13 cellular contexts compared by ENCODE assay signal in the genomic region with DNA sequence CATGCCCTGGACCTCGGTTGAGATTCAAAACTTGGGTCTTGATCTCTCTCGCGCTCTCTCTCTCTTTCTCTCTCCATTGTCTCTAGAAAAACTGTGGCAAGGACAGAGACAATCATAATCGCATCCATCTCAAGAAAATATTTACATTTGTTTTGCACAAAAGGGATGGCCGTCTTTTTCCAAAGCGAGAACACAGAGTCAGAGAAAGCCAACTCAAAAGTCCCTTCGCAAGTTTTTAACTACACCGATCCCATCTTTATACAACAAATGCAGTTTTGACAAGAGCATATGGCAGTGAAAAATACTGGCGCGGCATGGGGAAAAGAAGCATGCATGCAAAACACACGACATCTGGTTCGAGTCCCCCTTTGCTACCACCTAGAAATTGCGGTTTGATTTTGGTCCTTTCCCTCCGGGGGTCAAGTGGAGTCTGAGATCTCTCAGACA. TPM values are rescaled to one million over a fixed set of nuclear protein-coding genes. Genes with fewer than 3 reads are reported as not detected.
DNase-seq lines count a peak whose midpoint lies in the region; ATAC-seq and TF ChIP-seq lines count a peak whose summit lies in the region.
"Had no signal": no experiment of that assay in that cellular context is flagged by ENCODE, and none has a peak within 500 bp of the region (broad histone marks: within the 10 kb centered on the region; RNA-seq: fewer than 3 reads in every experiment).

No MANE protein-coding gene starts in this region.

- H2BK15ac ChIP-seq in neuronal stem cell (ENCODE audit: low read length), result no peak overlapping the region

- peak; percentile 44 for DNase-seq in endodermal cell
- peak; percentile 11 for DNase-seq in neuronal stem cell (ENCODE audit: low spot score)
- DNase-seq in pons (ENCODE audit: low spot score), result no peak
- no peak for DNase-seq in NK-92 treated with Interleukin-12 subunit alpha and Interleukin-12 subunit beta, amount 100 ng/mL, for 24 hours (lab: John Stamatoyannopoulos, UW)
- DNase-seq: MV-4-11, NCI-H226 had no signal

- H3K14ac ChIP-seq in neuronal stem cell (ENCODE audit: low read length), result no peak overlapping the region

- H3K27ac Mint-ChIP-seq in endodermal cell, result no peak overlapping the region
- H3K27ac Mint-ChIP-seq: nephron had no signal

- H3K27ac ChIP-seq in HUES6 (ENCODE audit: low read depth, low read length) (no peak overlapping the region), endodermal cell (ENCODE audit: low read depth, low read length) (no peak overlapping the region), neuronal stem cell (replicated peaks; ENCODE audit: low read length) (no peak overlapping the region)
- H3K27ac ChIP-seq: gastroesophageal sphincter, SJSA1 had no signal

- no peak overlapping the region for H3K4ac ChIP-seq in neuronal stem cell (ENCODE audit: low read length)

- no peak overlapping the region for H4K91ac ChIP-seq in neuronal stem cell (ENCODE audit: low read depth, low read length, poor library complexity)

- no peak overlapping the region for H4K8ac ChIP-seq in neuronal stem cell (ENCODE audit: low read depth, low read length)

- H3K4me1 ChIP-seq in ES-I3 (ENCODE audit: insufficient read depth, low read length), result peaks cover 28% of the 10 kb centered on the region
- H3K4me1 ChIP-seq in HUES6 (ENCODE audit: control insufficient read depth, insufficient read depth, low read length), result peaks cover 53% of the 10 kb centered on the region
- H3K4me1 ChIP-seq in endodermal cell (ENCODE audit: control insufficient read depth, insufficient read depth, low read length), result peaks cover 5% of the 10 kb centered on the region
- peaks cover 0 to 32% of the 10 kb centered on the region in 2 donors for H3K4me1 ChIP-seq in neuronal stem cell (ENCODE audit: control insufficient read depth in 2 of 2, insufficient read depth in 1 of 2, low read depth in 1 of 2, low read length in 2 of 2)
- H3K4me1 ChIP-seq: SJSA1 had no signal

- peak overlapping the region; percentile 42 for H3K4me3 Mint-ChIP-seq in endodermal cell

- peaks cover 3% of the 10 kb centered on the region for H3K79me1 ChIP-seq in neuronal stem cell (ENCODE audit: low read depth, low read length)

- no peak overlapping the region for H2BK5ac ChIP-seq in neuronal stem cell (ENCODE audit: low read length)

- H3K36me3 ChIP-seq in ES-I3 (ENCODE audit: insufficient read depth, low read length) (no peaks in the 10 kb centered on the region), HUES6 (ENCODE audit: control insufficient read depth, insufficient read depth, low read length) (no peaks in the 10 kb centered on the region), endodermal cell (ENCODE audit: control insufficient read depth, insufficient read depth, low read length) (no peaks in the 10 kb centered on the region), neuronal stem cell (replicated peaks in 1 of 2; ENCODE audit: control insufficient read depth in 2 of 2, insufficient read depth in 2 of 2, low read length in 2 of 2) (no peaks in the 10 kb centered on the region)
- H3K36me3 ChIP-seq: gastroesophageal sphincter, SJSA1 had no signal

- no peak for ATAC-seq in HG03139 (IDR thresholded peaks at IDR 0.05; ENCODE audit: unreplicated experiment)
- ATAC-seq: gastroesophageal sphincter had no signal

- peak overlapping the region; percentile 90 for H3K23ac ChIP-seq in neuronal stem cell (ENCODE audit: low read depth, low read length, poor library complexity)

- no peak overlapping the region for H3K4me2 ChIP-seq in neuronal stem cell (ENCODE audit: insufficient read depth, low read length, poor library complexity, severe bottlenecking)

- peaks cover 55% of the 10 kb centered on the region for H3K4me1 Mint-ChIP-seq in endodermal cell

- peaks cover 100% of the 10 kb centered on the region for H3K27me3 Mint-ChIP-seq in endodermal cell (ENCODE audit: insufficient read depth)

- H3K9me3 Mint-ChIP-seq in endodermal cell, result no peaks in the 10 kb centered on the region

- H2BK12ac ChIP-seq in neuronal stem cell (ENCODE audit: low read length), result peak overlapping the region; percentile 75

- H3K36me3 Mint-ChIP-seq in endodermal cell (ENCODE audit: low read depth), result no peaks in the 10 kb centered on the region

- H2AFZ ChIP-seq in neuronal stem cell (ENCODE audit: low read length), result peak overlapping the region; percentile 49

- H3K27me3 ChIP-seq in HUES6 (ENCODE audit: control insufficient read depth, insufficient read depth, low read length) (peaks cover 100% of the 10 kb centered on the region), endodermal cell (ENCODE audit: control insufficient read depth, insufficient read depth, low read length, poor library complexity, severe bottlenecking) (peaks cover 100% of the 10 kb centered on the region), neuronal stem cell (ENCODE audit: control insufficient read depth in 3 of 3, insufficient read depth in 3 of 3, low read depth in 1 of 3, low read length in 3 of 3) (peaks cover 62 to 100% (median 97%) of the 10 kb centered on the region in 3 experiments)

- H3K18ac ChIP-seq in neuronal stem cell (ENCODE audit: low read length), result peak overlapping the region; percentile 84

- H2AK5ac ChIP-seq in neuronal stem cell (ENCODE audit: low read depth, low read length), result no peak overlapping the region

- H3K9ac ChIP-seq in ES-I3 (ENCODE audit: low read depth, low read length), result peak overlapping the region; percentile 48; the same call in 1 of the 2 replicates
- no peak overlapping the region for H3K9ac ChIP-seq in HUES6 (ENCODE audit: low read length)
- no peak overlapping the region for H3K9ac ChIP-seq in endodermal cell (ENCODE audit: extremely low read depth, low read length, poor library complexity, severe bottlenecking)
- H3K9ac ChIP-seq in neuronal stem cell (ENCODE audit: low read depth, low read length, poor library complexity), result no peak overlapping the region

- TF ChIP-seq CTCF in endodermal cell (conservative IDR thresholded peaks at IDR 0.05), result no peak

- H2BK120ac ChIP-seq in neuronal stem cell (ENCODE audit: low read depth, low read length), result no peak overlapping the region

- no peaks in the 10 kb centered on the region for H3K9me3 ChIP-seq in ES-I3 (ENCODE audit: control insufficient read depth, insufficient read depth, low read length)
- no peaks in the 10 kb centered on the region for H3K9me3 ChIP-seq in HUES6 (ENCODE audit: control insufficient read depth, insufficient read depth, low read depth, low read length)
- no peaks in the 10 kb centered on the region for H3K9me3 ChIP-seq in endodermal cell (ENCODE audit: control insufficient read depth, low read length)
- H3K9me3 ChIP-seq in neuronal stem cell (replicated peaks in 1 of 2; ENCODE audit: control insufficient read depth in 2 of 2, insufficient read depth in 1 of 2, low read depth in 1 of 2, low read length in 2 of 2), result peaks cover 0 to 2% of the 10 kb centered on the region in 2 donors
- H3K9me3 ChIP-seq: SJSA1 had no signal

- H3K4me3 ChIP-seq in HUES6 (ENCODE audit: low read depth, low read length), result peak overlapping the region; percentile 55
- peak overlapping the region; percentile 17 for H3K4me3 ChIP-seq in endodermal cell (ENCODE audit: low read length)
- H3K4me3 ChIP-seq in neuronal stem cell (ENCODE audit: low read length in 2 of 2), result no peak overlapping the region
- H3K4me3 ChIP-seq: SJSA1 had no signal

- 2 to 4% methylated on average over 12 to 14 of the region's 14 CpGs for WGBS in endodermal cell (ENCODE audit: insufficient coverage in 1 of 2, insufficient read length in 1 of 2), 2 experiments
- no CpG with 5 or more reads among the region's 14 CpGs for WGBS in neuronal stem cell (ENCODE audit: extremely low coverage in 2 of 2, insufficient read length in 2 of 2, insufficient replicate concordance in 1 of 2), 2 donors

RNA-seq across cellular contexts. Expression of gene OLIG3, which starts 1.4 kb away (rescaled TPM):
- not detected for total RNA-seq in endodermal cell
- 42.2 TPM for polyA plus RNA-seq in endodermal cell (2013, experiment 1 of 2)
- 31.6 TPM for polyA plus RNA-seq in endodermal cell (2013, experiment 2 of 2)
- 0.04 TPM for polyA plus RNA-seq in neuronal stem cell (2013, experiment 1 of 2)
- polyA plus RNA-seq in neuronal stem cell (2013, experiment 2 of 2), result 0.01 TPM
- total RNA-seq: left colon, SJSA1 had no signal

Comparison
In these comparisons a context has a peak if more than half of its experiments do, and no peak if none do; other contexts are left out.
1. H3K4me3 ChIP-seq: peak in HUES6 (single experiment) and endodermal cell (single experiment); none in neuronal stem cell (0 of 2).
2. DNase-seq: peak in endodermal cell (single experiment) and neuronal stem cell (single experiment); none in pons (single experiment) and NK-92 treated with Interleukin-12 subunit alpha and Interleukin-12 subunit beta, amount 100 ng/mL, for 24 hours (single experiment).